ENCODE assay signal across 1 cellular context in the genomic region with DNA sequence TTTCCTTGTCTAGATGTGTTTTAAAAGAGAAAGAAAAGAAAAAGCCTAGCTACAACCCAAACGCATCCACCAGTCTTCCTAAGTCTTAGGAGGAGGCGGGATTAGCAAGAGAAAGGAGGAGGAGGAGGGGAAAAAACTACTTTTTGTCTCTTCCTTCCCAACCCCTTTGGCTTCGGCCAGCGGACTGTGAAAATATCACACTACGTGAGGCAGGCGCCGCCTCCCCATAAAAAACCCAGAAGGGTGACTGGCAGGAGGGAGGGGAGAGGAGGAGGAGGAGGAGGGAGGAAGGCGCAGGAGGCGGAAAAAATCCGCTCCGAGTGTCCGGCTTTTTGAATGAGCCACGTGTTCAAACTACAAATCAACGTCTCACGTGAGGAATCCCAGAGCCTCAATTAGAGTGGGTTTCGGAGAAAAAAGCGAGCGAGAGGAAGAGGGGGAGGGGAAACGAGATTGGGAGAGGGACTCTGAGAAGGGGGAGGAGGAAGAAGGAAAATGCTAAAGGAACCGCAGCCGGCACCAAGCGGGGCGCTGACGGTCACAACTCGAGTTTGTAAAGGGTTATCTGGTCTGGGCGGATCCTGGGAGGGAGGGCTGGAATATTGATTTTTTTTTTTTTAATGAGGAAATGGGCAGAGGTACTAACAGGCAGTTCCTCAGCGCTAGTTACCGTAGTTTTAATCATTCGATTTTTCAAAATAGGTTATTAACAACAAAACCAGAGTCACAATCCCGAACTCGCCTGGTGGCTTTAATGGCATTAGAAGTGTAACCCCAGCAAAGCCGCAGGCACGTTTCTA.
A peak's percentile ranks its signal among the peaks of the same experiment; 100 is the strongest.
TF ChIP-seq lines count a peak whose summit lies in the region.

Gene IGF2BP3, minus strand, starts transcription at position 202 of the 800 bp plus-strand sequence. CDS start 381 bp downstream, outside the sequence.

TF ChIP-seq in K562, 482 proteins besides CTCF, POLR2A, EP300 and RAD21 (continued from another document and continues in another):
- TF ChIP-seq HINFP (tag; conservative IDR thresholded peaks at IDR 0.05; ENCODE audit: low read depth) (peak; percentile 40; the same call in 1 of the 2 replicates), SMAD4 (CRISPR knock-in tag; conservative IDR thresholded peaks at IDR 0.05) (peak; percentile 80), FOXA3 (CRISPR knock-in tag; conservative IDR thresholded peaks at IDR 0.05 in 1 of 2, IDR thresholded peaks at IDR 0.05 in 1 of 2) (no peak), SRF (CRISPR knock-in tag; IDR thresholded peaks at IDR 0.05) (0 out of 4 replicates have a peak, but pooled peaks of 1 of the 2 experiments have one; percentile 37), ZNF354B (CRISPR knock-in tag; IDR thresholded peaks at IDR 0.05) (no peak), ETS1 (conservative IDR thresholded peaks at IDR 0.05; ENCODE audit: control insufficient read depth, low read depth, low read length) (peak; percentile 32; the same call in 1 of the 2 replicates), JUNB (CRISPR knock-in tag; conservative IDR thresholded peaks at IDR 0.05) (no peak), CBFA2T2 (conservative IDR thresholded peaks at IDR 0.05) (no peak; the same call in 1 of the 2 replicates), ZNF184 (CRISPR knock-in tag; IDR thresholded peaks at IDR 0.05) (no peak), POU5F1 (IDR thresholded peaks at IDR 0.05; ENCODE audit: borderline replicate concordance, low read depth, low read length, partially characterized antibody) (no peak), MYNN (IDR thresholded peaks at IDR 0.05) (no peak), MYNN (CRISPR knock-in tag; IDR thresholded peaks at IDR 0.05) (no peak), RNF2 (IDR thresholded peaks at IDR 0.05) (peak; percentile 89), FOS (IDR thresholded peaks at IDR 0.05; ENCODE audit: extremely low read depth, insufficient read length) (no peak), ELF1 (tag; IDR thresholded peaks at IDR 0.05) (peak; percentile 71; the same call in 1 of the 2 replicates), LCOR (CRISPR knock-in tag; IDR thresholded peaks at IDR 0.05) (peak; percentile 88), ZBTB17 (CRISPR knock-in tag; IDR thresholded peaks at IDR 0.05) (0 out of 2 replicates have a peak, but pooled peaks have one; percentile 50), TSC22D4 (tag; IDR thresholded peaks at IDR 0.05) (no peak), OTX1 (CRISPR knock-in tag; IDR thresholded peaks at IDR 0.05) (peak; percentile 89), SMARCC2 (IDR thresholded peaks at IDR 0.05; ENCODE audit: low read depth) (no peak), POLR2AphosphoS5 (IDR thresholded peaks at IDR 0.05; ENCODE audit: control insufficient read depth, insufficient read depth, low read depth, low read length) (peak; percentile 38; the same call in 1 of the 2 replicates), BCL6 (CRISPR knock-in tag; IDR thresholded peaks at IDR 0.05) (no peak), BCOR (IDR thresholded peaks at IDR 0.05) (peak; percentile 97), ZBTB1 (CRISPR knock-in tag; IDR thresholded peaks at IDR 0.05; ENCODE audit: borderline replicate concordance, low read depth) (no peak), HNRNPH1 (optimal IDR thresholded peaks at IDR 0.05; ENCODE audit: low read depth, low read length) (no peak), ZNF766 (CRISPR knock-in tag; conservative IDR thresholded peaks at IDR 0.05) (no peak), HDAC2 (IDR thresholded peaks at IDR 0.05) (peak; percentile 100), HES1 (IDR thresholded peaks at IDR 0.05; ENCODE audit: low read depth) (peak; percentile 92), TAF15 (IDR thresholded peaks at IDR 0.05; ENCODE audit: low read depth, low read length) (no peak), BRD9 (IDR thresholded peaks at IDR 0.05; ENCODE audit: low read depth, partially characterized antibody) (peak; percentile 93), MAFG (tag; conservative IDR thresholded peaks at IDR 0.05) (peak; percentile 26; the same call in 1 of the 2 replicates), MEF2A (IDR thresholded peaks at IDR 0.05; ENCODE audit: control insufficient read depth, low read depth, low read length) (no peak), NCOA2 (IDR thresholded peaks at IDR 0.05; ENCODE audit: partially characterized antibody in 2 of 2) (no peak), ZFP30 (CRISPR knock-in tag; IDR thresholded peaks at IDR 0.05; ENCODE audit: borderline replicate concordance) (no peak), SMARCA5 (IDR thresholded peaks at IDR 0.05) (no peak), HNRNPUL1 (IDR thresholded peaks at IDR 0.05; ENCODE audit: low read length) (no peak), ZFP36 (IDR thresholded peaks at IDR 0.05; ENCODE audit: low read depth, low read length, partially characterized antibody) (no peak), NR2F6 (CRISPR knock-in tag; IDR thresholded peaks at IDR 0.05) (no peak), SIN3B (IDR thresholded peaks at IDR 0.05; ENCODE audit: low read depth) (no peak), NFATC3 (IDR thresholded peaks at IDR 0.05) (no peak), XRCC4 (IDR thresholded peaks at IDR 0.05; ENCODE audit: extremely low read depth, insufficient read depth, insufficient read length) (no peak), GATA2 (CRISPR knock-in tag; IDR thresholded peaks at IDR 0.05) (no peak), ATF1 (CRISPR knock-in tag; IDR thresholded peaks at IDR 0.05) (no peak), ATF1 (tag; IDR thresholded peaks at IDR 0.05) (peak; percentile 84), KLF1 (tag; IDR thresholded peaks at IDR 0.05) (0 out of 2 replicates have a peak, but pooled peaks have one; percentile 20), SP1 (CRISPR knock-in tag; IDR thresholded peaks at IDR 0.05) (peak; percentile 69), RAD51 (IDR thresholded peaks at IDR 0.05; ENCODE audit: borderline replicate concordance, low read depth) (peak; percentile 88), NCOR1 (IDR thresholded peaks at IDR 0.05) (peak; percentile 81), WHSC1 (IDR thresholded peaks at IDR 0.05; ENCODE audit: low read length) (no peak), ZNF24 (IDR thresholded peaks at IDR 0.05) (0 out of 2 replicates have a peak, but pooled peaks have one; percentile 33), SRSF1 (IDR thresholded peaks at IDR 0.05; ENCODE audit: low read depth, low read length) (no peak), ATF7 (IDR thresholded peaks at IDR 0.05) (peak; percentile 76), CEBPB (tag; IDR thresholded peaks at IDR 0.05) (no peak), TCF15 (CRISPR knock-in tag; IDR thresholded peaks at IDR 0.05) (no peak), RBM34 (IDR thresholded peaks at IDR 0.05; ENCODE audit: borderline replicate concordance, insufficient read depth, low read length) (no peak), PPARD (CRISPR knock-in tag; IDR thresholded peaks at IDR 0.05) (no peak), CBX2 (IDR thresholded peaks at IDR 0.05; ENCODE audit: insufficient read depth, low read length, poor library complexity, severe bottlenecking) (no peak), PHB2 (IDR thresholded peaks at IDR 0.05; ENCODE audit: low read depth) (no peak), MXD1 (CRISPR knock-in tag; IDR thresholded peaks at IDR 0.05; ENCODE audit: borderline replicate concordance, poor library complexity, severe bottlenecking) (peak; percentile 35), SMAD2 (IDR thresholded peaks at IDR 0.05; ENCODE audit: low read depth, low read length) (no peak), TFAM (CRISPR knock-in tag; conservative IDR thresholded peaks at IDR 0.05) (no peak), ZNF217 (CRISPR knock-in tag; IDR thresholded peaks at IDR 0.05) (no peak), HNRNPK (IDR thresholded peaks at IDR 0.05; ENCODE audit: low read depth, low read length, poor library complexity, severe bottlenecking) (peak; percentile 82), POLR2H (tag; IDR thresholded peaks at IDR 0.05; ENCODE audit: low read depth) (peak; percentile 67), ZNF347 (CRISPR knock-in tag; IDR thresholded peaks at IDR 0.05; ENCODE audit: low read depth) (no peak)
- TF ChIP-seq, protein P1, sequence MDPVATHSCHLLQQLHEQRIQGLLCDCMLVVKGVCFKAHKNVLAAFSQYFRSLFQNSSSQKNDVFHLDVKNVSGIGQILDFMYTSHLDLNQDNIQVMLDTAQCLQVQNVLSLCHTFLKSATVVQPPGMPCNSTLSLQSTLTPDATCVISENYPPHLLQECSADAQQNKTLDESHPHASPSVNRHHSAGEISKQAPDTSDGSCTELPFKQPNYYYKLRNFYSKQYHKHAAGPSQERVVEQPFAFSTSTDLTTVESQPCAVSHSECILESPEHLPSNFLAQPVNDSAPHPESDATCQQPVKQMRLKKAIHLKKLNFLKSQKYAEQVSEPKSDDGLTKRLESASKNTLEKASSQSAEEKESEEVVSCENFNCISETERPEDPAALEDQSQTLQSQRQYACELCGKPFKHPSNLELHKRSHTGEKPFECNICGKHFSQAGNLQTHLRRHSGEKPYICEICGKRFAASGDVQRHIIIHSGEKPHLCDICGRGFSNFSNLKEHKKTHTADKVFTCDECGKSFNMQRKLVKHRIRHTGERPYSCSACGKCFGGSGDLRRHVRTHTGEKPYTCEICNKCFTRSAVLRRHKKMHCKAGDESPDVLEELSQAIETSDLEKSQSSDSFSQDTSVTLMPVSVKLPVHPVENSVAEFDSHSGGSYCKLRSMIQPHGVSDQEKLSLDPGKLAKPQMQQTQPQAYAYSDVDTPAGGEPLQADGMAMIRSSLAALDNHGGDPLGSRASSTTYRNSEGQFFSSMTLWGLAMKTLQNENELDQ (CRISPR knock-in tag; IDR thresholded peaks at IDR 0.05; ENCODE audit: borderline replicate concordance), result no peak
- TF ChIP-seq, protein P2, sequence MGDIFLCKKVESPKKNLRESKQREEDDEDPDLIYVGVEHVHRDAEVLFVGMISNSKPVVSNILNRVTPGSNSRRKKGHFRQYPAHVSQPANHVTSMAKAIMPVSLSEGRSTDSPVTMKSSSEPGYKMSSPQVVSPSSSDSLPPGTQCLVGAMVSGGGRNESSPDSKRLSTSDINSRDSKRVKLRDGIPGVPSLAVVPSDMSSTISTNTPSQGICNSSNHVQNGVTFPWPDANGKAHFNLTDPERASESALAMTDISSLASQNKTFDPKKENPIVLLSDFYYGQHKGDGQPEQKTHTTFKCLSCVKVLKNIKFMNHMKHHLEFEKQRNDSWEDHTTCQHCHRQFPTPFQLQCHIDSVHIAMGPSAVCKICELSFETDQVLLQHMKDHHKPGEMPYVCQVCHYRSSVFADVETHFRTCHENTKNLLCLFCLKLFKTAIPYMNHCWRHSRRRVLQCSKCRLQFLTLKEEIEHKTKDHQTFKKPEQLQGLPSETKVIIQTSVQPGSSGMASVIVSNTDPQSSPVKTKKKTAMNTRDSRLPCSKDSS (IDR thresholded peaks at IDR 0.05; ENCODE audit: low read depth, partially characterized antibody), result no peak
- TF ChIP-seq, protein P3, sequence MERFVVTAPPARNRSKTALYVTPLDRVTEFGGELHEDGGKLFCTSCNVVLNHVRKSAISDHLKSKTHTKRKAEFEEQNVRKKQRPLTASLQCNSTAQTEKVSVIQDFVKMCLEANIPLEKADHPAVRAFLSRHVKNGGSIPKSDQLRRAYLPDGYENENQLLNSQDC (CRISPR knock-in tag; IDR thresholded peaks at IDR 0.05), result 0 out of 2 replicates have a peak, but pooled peaks have one; percentile 27
- TF ChIP-seq, protein P4, sequence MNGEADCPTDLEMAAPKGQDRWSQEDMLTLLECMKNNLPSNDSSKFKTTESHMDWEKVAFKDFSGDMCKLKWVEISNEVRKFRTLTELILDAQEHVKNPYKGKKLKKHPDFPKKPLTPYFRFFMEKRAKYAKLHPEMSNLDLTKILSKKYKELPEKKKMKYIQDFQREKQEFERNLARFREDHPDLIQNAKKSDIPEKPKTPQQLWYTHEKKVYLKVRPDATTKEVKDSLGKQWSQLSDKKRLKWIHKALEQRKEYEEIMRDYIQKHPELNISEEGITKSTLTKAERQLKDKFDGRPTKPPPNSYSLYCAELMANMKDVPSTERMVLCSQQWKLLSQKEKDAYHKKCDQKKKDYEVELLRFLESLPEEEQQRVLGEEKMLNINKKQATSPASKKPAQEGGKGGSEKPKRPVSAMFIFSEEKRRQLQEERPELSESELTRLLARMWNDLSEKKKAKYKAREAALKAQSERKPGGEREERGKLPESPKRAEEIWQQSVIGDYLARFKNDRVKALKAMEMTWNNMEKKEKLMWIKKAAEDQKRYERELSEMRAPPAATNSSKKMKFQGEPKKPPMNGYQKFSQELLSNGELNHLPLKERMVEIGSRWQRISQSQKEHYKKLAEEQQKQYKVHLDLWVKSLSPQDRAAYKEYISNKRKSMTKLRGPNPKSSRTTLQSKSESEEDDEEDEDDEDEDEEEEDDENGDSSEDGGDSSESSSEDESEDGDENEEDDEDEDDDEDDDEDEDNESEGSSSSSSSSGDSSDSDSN (IDR thresholded peaks at IDR 0.05; ENCODE audit: borderline replicate concordance in 1 of 2, low read depth in 2 of 2, low read length in 2 of 2), result peak in 1 of 2 experiments; percentile 60; a peak in 1 of 4 replicates
